23 cellular contexts compared by ENCODE assay signal in genomic region chr10:34168429-34168828, GRCh38.
DNase-seq lines count a peak whose midpoint lies in the region; ATAC-seq, FAIRE-seq and TF ChIP-seq lines count a peak whose summit lies in the region.
"Had no signal": no experiment of that assay in that cellular context is flagged by ENCODE, and none has a peak within 500 bp of the region (broad histone marks: within the 10 kb centered on the region; RNA-seq: fewer than 3 reads in every experiment).

No MANE protein-coding gene starts in this region.

- no peak for TF ChIP-seq CTCF in right atrium auricular region (IDR thresholded peaks at IDR 0.05)
- TF ChIP-seq CTCF in keratinocyte (optimal IDR thresholded peaks at IDR 0.05 in 1 of 3, IDR thresholded peaks at IDR 0.05 in 1 of 3, conservative IDR thresholded peaks at IDR 0.05 in 1 of 3; ENCODE audit: extremely low read depth in 1 of 3, insufficient read depth in 2 of 3, low read length in 3 of 3), result no peak
- no peak for TF ChIP-seq CTCF in upper lobe of right lung (IDR thresholded peaks at IDR 0.05)
- no peak for TF ChIP-seq CTCF in esophagus muscularis mucosa (IDR thresholded peaks at IDR 0.05)

- DNase-seq in Right ventricle myocardium inferior (ENCODE audit: missing footprints), result no peak
- no peak for DNase-seq in right atrium auricular region (ENCODE audit: low spot score)
- peak; percentile 71 for DNase-seq in NCI-H69 (lab: John Stamatoyannopoulos, UW)
- DNase-seq in keratinocyte (ENCODE audit: low read depth, low spot score), result no peak
- no peak for DNase-seq in upper lobe of right lung
- DNase-seq in esophagus muscularis mucosa (ENCODE audit: extremely low spot score), result no peak
- no peak for DNase-seq in T-helper 17 cell
- DNase-seq: CD4-positive, alpha-beta T cell; COR-L47; DND-41; GM23248; H9; HFFc6; NCI-H1092; NCI-H146; NCI-H2029; NCI-H345; NCI-H524; SHP77 treated with DMSO at 0.1 percent for 48 hours had no signal

- peak; percentile 70 for FAIRE-seq in keratinocyte (lab: Jason Lieb, UNC)
- FAIRE-seq: GM12878 had no signal

- H3K4me3 ChIP-seq in right atrium auricular region, result no peak overlapping the region
- peak overlapping the region in 1 of 3 experiments; percentile 3 for H3K4me3 ChIP-seq in keratinocyte (ENCODE audit: control insufficient read depth in 2 of 3, extremely low read depth in 1 of 3, insufficient read depth in 2 of 3, low read depth in 1 of 3, low read length in 3 of 3)
- H3K4me3 ChIP-seq in upper lobe of right lung, result no peak overlapping the region
- H3K4me3 ChIP-seq in esophagus muscularis mucosa, result no peak overlapping the region
- H3K4me3 ChIP-seq: A549, BLaER1, GM12878, GM23248, SK-N-MC had no signal

- no peaks in the 10 kb centered on the region for H3K4me1 ChIP-seq in right atrium auricular region
- H3K4me1 ChIP-seq in keratinocyte (ENCODE audit: control insufficient read depth, extremely low read depth, insufficient read depth, low read length), result peaks cover 7% of the 10 kb centered on the region
- H3K4me1 ChIP-seq in upper lobe of right lung, result no peaks in the 10 kb centered on the region
- H3K4me1 ChIP-seq in esophagus muscularis mucosa, result peaks cover 0 to 24% (median 2%) of the 10 kb centered on the region in 4 donors

- TF ChIP-seq POLR2A in esophagus muscularis mucosa (IDR thresholded peaks at IDR 0.05; ENCODE audit: low read depth), result no peak

- no peaks in the 10 kb centered on the region for H4K20me1 ChIP-seq in keratinocyte (ENCODE audit: control insufficient read depth, extremely low read depth, insufficient read depth, low read length)
- H4K20me1 ChIP-seq: BLaER1 had no signal

- H3K36me3 Mint-ChIP-seq in T-helper 17 cell (ENCODE audit: low read depth), result no peaks in the 10 kb centered on the region

- no peak overlapping the region for H3K27ac Mint-ChIP-seq in T-helper 17 cell
- H3K27ac Mint-ChIP-seq: CD4-positive, alpha-beta T cell; H9; HFFc6 had no signal

- H3K79me2 ChIP-seq in keratinocyte (ENCODE audit: control insufficient read depth, insufficient read depth, low read length), result no peaks in the 10 kb centered on the region

- no peaks in the 10 kb centered on the region for H3K9me3 ChIP-seq in right atrium auricular region
- no peaks in the 10 kb centered on the region for H3K9me3 ChIP-seq in keratinocyte (ENCODE audit: control insufficient read depth, low read depth, low read length)
- H3K9me3 ChIP-seq in upper lobe of right lung, result no peaks in the 10 kb centered on the region
- H3K9me3 ChIP-seq in esophagus muscularis mucosa, result no peaks in the 10 kb centered on the region
- no peaks in the 10 kb centered on the region for H3K9me3 ChIP-seq in T-helper 17 cell (ENCODE audit: control insufficient read depth, low read length, poor library complexity, severe bottlenecking)
- H3K9me3 ChIP-seq: A549, BLaER1 had no signal

- TF ChIP-seq EP300 in esophagus muscularis mucosa (IDR thresholded peaks at IDR 0.05), result no peak

- H3K9ac ChIP-seq in keratinocyte (ENCODE audit: control insufficient read depth, extremely low read depth, insufficient read depth, low read length), result no peak overlapping the region
- H3K9ac ChIP-seq: BLaER1, GM23248 had no signal

- no peak overlapping the region for H3K4me3 Mint-ChIP-seq in T-helper 17 cell
- H3K4me3 Mint-ChIP-seq: CD4-positive, alpha-beta T cell; H9; HFFc6 had no signal

- peak overlapping the region; percentile 37 for H3K4me2 ChIP-seq in keratinocyte (ENCODE audit: control insufficient read depth, extremely low read depth, insufficient read depth, low read depth, low read length)
- H3K4me2 ChIP-seq: A549, BLaER1 had no signal

- ATAC-seq in Right ventricle myocardium inferior (peak; percentile 62), upper lobe of right lung (peak; percentile 17), T-helper 17 cell (no peak)
- ATAC-seq: A549, GM12878 had no signal

- no peaks in the 10 kb centered on the region for H3K9me1 ChIP-seq in keratinocyte (ENCODE audit: control insufficient read depth, extremely low read depth, insufficient read depth, low read length)

- no peak overlapping the region for H2AFZ ChIP-seq in keratinocyte (ENCODE audit: control insufficient read depth, low read length)
- H2AFZ ChIP-seq: GM23248 had no signal

- 72% methylated on average over 4 of the region's 4 CpGs for WGBS in esophagus muscularis mucosa

- intact Hi-C loops in Right ventricle myocardium inferior (cut with DNase I), result no loop called here
- intact Hi-C loops in upper lobe of right lung (cut with DNase I), result no loop called here
- intact Hi-C loops in esophagus muscularis mucosa (cut with DNase I), result no loop called here

- H3K27me3 ChIP-seq in right atrium auricular region (no peaks in the 10 kb centered on the region), keratinocyte (ENCODE audit: control insufficient read depth, extremely low read depth, insufficient read depth, low read length) (no peaks in the 10 kb centered on the region), upper lobe of right lung (no peaks in the 10 kb centered on the region), esophagus muscularis mucosa (no peaks in the 10 kb centered on the region)
- H3K27me3 ChIP-seq: BLaER1 had no signal

- peaks cover 13% of the 10 kb centered on the region for H3K27me3 Mint-ChIP-seq in T-helper 17 cell

- dilution Hi-C loops in keratinocyte (cut with MboI; ENCODE audit: extremely low pct_ligation_motif_present, low sequenced_read_pairs), result no loop called here

- H3K4me1 Mint-ChIP-seq in T-helper 17 cell, result no peaks in the 10 kb centered on the region

- H3K27ac ChIP-seq in right atrium auricular region, result no peak overlapping the region
- no peak overlapping the region for H3K27ac ChIP-seq in keratinocyte (ENCODE audit: control insufficient read depth, insufficient read depth, low read length)
- no peak overlapping the region for H3K27ac ChIP-seq in upper lobe of right lung
- no peak overlapping the region for H3K27ac ChIP-seq in esophagus muscularis mucosa (replicated peaks in 1 of 4)
- H3K27ac ChIP-seq: A549, BLaER1, GM23248, SK-N-MC had no signal

- H3K36me3 ChIP-seq in right atrium auricular region (no peaks in the 10 kb centered on the region), keratinocyte (ENCODE audit: control insufficient read depth in 2 of 2, extremely low read depth in 1 of 2, insufficient read depth in 2 of 2, low read length in 2 of 2) (no peaks in the 10 kb centered on the region), upper lobe of right lung (no peaks in the 10 kb centered on the region), esophagus muscularis mucosa (no peaks in the 10 kb centered on the region)
- H3K36me3 ChIP-seq: BLaER1 had no signal
